In the genomic region with DNA sequence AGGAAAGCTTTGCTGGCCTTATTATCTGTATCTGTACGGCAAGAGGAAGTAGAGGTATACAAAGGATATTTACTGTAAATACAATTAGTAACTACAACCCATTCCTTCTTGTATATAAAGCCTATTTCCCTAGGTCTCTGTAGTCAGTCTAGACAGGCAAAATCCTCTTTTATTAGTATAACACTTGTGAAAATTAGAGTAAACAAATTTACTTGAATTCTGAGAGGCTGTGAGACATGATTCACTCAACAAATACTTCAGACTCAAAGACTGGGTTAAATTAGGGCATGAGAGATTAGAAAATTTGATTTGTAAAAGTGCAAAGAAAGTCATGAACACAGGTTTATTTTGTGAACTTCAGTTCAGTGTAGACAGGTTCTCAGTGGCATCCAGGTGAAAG, we compare ENCODE assay signal across 7 cellular contexts. TPM values are rescaled to one million over a fixed set of nuclear protein-coding genes. Genes with fewer than 3 reads are reported as not detected.
"Had no signal": no experiment of that assay in that cellular context is flagged by ENCODE, and none has a peak within 500 bp of the region (broad histone marks: within the 10 kb centered on the region; RNA-seq: fewer than 3 reads in every experiment).

No MANE protein-coding gene starts in this region.

- H3K4me3 ChIP-seq: GM23338 had no signal

- DNase-seq: H9, HCEC 1CT, KBM-7 had no signal

- H3K27ac ChIP-seq: HL-60 had no signal

- ATAC-seq: GM23338, HepG2 had no signal

RNA-seq across cellular contexts. Expression of a gene that starts 30.9 kb away (rescaled TPM):
- total RNA-seq: HepG2, HT1080 had no signal
